In the genomic region with DNA sequence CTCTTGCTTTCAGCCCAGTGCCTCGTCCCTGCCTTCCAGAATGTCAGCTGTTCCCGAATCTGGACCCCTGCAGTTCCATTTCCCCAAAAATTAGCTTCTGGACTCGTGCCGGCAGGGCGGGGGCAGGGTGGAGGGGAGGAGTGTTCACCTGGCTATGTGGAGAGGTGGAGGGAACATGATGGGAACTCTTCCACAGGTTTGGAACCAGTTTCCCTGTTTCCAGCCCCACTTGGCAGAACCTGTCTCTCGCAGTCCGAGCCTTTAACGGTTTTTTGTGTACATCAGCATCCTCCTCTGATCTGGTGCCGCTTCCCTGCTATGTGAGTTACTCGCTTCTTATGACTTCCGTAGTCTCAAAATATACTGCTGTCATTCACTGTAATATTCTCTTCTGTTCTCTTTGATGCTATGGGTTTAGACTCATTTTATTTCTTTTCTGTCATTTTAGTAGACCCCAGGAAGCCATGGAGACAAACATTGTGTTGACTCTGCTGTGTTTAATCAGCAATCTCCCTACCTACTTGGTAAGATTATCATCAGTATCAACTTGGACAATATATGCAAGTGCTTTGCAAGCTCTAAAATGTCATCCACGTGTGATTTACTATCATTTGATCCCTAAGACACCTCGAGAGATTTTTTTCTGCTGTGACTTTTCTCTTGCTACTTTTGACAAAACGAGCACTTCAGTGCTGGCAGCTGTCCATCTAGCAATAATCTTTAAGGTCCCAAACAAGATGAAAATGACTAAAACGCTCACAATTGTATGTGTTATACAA, we compare ENCODE assay signal across 22 cellular contexts.
"Had no signal": no experiment of that assay in that cellular context is flagged by ENCODE, and none has a peak within 500 bp of the region (broad histone marks: within the 10 kb centered on the region; RNA-seq: fewer than 3 reads in every experiment).

No MANE protein-coding gene starts in this region.

- H3K27me3 ChIP-seq: body of pancreas, cardiac muscle cell, heart left ventricle, suprapubic skin had no signal

- ATAC-seq: activated CD4-positive, CD25-positive, alpha-beta regulatory T cell treated with anti-CD3 and anti-CD28 coated beads, Interleukin-2, amount 50 U/mL, for 24 hours; activated CD8-positive, alpha-beta memory T cell treated with anti-CD3 and anti-CD28 coated beads, Interleukin-2, amount 10 ng/mL, durations not matched to agents 7 days and 5 days; activated naive CD8-positive, alpha-beta T cell treated with anti-CD3 and anti-CD28 coated beads, Interleukin-2, amount 50 U/mL, for 24 hours; body of pancreas; heart left ventricle; left colon; sciatic nerve; stimulated activated effector memory CD8-positive, alpha-beta T cell treated with anti-CD3 and anti-CD28 coated beads, Interleukin-12 subunit alpha, Interleukin-12 subunit beta, amount 100 ng/mL, for 72 hours; stimulated activated naive CD8-positive, alpha-beta T cell treated with anti-CD3 and anti-CD28 coated beads, Interleukin-15, amount 100 ng/mL, for 72 hours had no signal

- H3K9me3 ChIP-seq: body of pancreas, heart left ventricle, suprapubic skin had no signal

- H3K27ac ChIP-seq: body of pancreas, cardiac muscle cell, heart left ventricle, suprapubic skin, VCaP had no signal

- DNase-seq: activated CD4-positive, alpha-beta memory T cell treated with anti-CD3 and anti-CD28 coated beads, Interleukin-2, amount 10 ng/mL, durations not matched to agents 7 days and 5 days; activated CD4-positive, alpha-beta T cell treated with anti-CD3 and anti-CD28 coated beads, Interleukin-2, amount 10 ng/mL, durations not matched to agents 24 days and 14 days; activated CD8-positive, alpha-beta memory T cell treated with anti-CD3 and anti-CD28 coated beads, Interleukin-2, amount 10 ng/mL, durations not matched to agents 7 days and 5 days; activated effector memory CD4-positive, alpha-beta T cell treated with anti-CD3 and anti-CD28 coated beads, Interleukin-2, amount 50 U/mL, for 16 hours; activated naive CD4-positive, alpha-beta T cell treated with anti-CD3 and anti-CD28 coated beads, Interleukin-2, amount 10 ng/mL, durations not matched to agents 7 days and 5 days; activated naive CD8-positive, alpha-beta T cell treated with anti-CD3 and anti-CD28 coated beads, Interleukin-2, amount 50 U/mL, for 24 hours; activated T-cell treated with anti-CD3 and anti-CD28 coated beads for 4 hours; body of pancreas; effector CD4-positive, alpha-beta T cell; heart left ventricle; left colon; posterior cingulate gyrus; small intestine; stimulated activated CD4-positive, alpha-beta T cell treated with anti-CD3 and anti-CD28 coated beads, Interleukin-2, amount 100 ng/mL, for 24 hours; stimulated activated naive CD8-positive, alpha-beta T cell treated with anti-CD3 and anti-CD28 coated beads, Interleukin-15, amount 100 ng/mL, for 72 hours; trophoblast cell had no signal

- H3K4me1 ChIP-seq: body of pancreas, suprapubic skin had no signal

- H3K4me3 ChIP-seq: body of pancreas, cardiac muscle cell, heart left ventricle, suprapubic skin had no signal

- H3K36me3 ChIP-seq: cardiac muscle cell, heart left ventricle, suprapubic skin had no signal
